Comparison of ENCODE assay signal across 1 cellular context in genomic region chr9:93064392-93065124, GRCh38.
TF ChIP-seq lines count a peak whose summit lies in the region.

No MANE protein-coding gene starts in this region.

TF ChIP-seq in GM12878, 131 proteins besides CTCF, POLR2A, EP300 and RAD21 (continued from another document):
- TF ChIP-seq ZNF24 (IDR thresholded peaks at IDR 0.05) (peak; percentile 55; the same call in 1 of the 2 replicates), ZNF592 (IDR thresholded peaks at IDR 0.05) (0 out of 2 replicates have a peak, but pooled peaks have one; percentile 53), MYB (IDR thresholded peaks at IDR 0.05; ENCODE audit: borderline replicate concordance, low read depth, low read length) (peak; percentile 33; the same call in 1 of the 2 replicates)
- TF ChIP-seq, protein P1, sequence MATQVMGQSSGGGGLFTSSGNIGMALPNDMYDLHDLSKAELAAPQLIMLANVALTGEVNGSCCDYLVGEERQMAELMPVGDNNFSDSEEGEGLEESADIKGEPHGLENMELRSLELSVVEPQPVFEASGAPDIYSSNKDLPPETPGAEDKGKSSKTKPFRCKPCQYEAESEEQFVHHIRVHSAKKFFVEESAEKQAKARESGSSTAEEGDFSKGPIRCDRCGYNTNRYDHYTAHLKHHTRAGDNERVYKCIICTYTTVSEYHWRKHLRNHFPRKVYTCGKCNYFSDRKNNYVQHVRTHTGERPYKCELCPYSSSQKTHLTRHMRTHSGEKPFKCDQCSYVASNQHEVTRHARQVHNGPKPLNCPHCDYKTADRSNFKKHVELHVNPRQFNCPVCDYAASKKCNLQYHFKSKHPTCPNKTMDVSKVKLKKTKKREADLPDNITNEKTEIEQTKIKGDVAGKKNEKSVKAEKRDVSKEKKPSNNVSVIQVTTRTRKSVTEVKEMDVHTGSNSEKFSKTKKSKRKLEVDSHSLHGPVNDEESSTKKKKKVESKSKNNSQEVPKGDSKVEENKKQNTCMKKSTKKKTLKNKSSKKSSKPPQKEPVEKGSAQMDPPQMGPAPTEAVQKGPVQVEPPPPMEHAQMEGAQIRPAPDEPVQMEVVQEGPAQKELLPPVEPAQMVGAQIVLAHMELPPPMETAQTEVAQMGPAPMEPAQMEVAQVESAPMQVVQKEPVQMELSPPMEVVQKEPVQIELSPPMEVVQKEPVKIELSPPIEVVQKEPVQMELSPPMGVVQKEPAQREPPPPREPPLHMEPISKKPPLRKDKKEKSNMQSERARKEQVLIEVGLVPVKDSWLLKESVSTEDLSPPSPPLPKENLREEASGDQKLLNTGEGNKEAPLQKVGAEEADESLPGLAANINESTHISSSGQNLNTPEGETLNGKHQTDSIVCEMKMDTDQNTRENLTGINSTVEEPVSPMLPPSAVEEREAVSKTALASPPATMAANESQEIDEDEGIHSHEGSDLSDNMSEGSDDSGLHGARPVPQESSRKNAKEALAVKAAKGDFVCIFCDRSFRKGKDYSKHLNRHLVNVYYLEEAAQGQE (IDR thresholded peaks at IDR 0.05; ENCODE audit: low read depth, low read length): no peak
